1 cellular context compared by ENCODE assay signal in the genomic region with DNA sequence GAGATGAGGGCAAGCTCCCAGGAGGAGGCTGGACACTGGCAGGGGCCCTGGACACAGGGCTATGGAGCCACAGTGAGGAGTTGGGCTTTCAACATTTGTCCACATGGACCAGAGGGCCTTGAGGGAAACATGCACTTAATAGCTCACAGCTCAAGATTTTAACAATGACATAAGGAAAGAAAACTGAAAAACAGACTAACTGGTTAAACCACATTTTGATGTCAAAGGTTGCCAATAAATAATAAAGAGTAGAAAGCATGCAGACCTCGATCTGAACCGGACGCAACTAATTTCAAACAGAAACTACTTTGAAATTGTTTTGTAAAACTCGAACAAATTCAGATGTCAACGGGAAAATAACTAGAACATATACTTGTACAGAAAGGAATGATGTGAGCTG. TPM values are rescaled to one million over a fixed set of nuclear protein-coding genes. Genes with fewer than 3 reads are reported as not detected.
"Had no signal": no experiment of that assay in that cellular context is flagged by ENCODE, and none has a peak within 500 bp of the region (broad histone marks: within the 10 kb centered on the region; RNA-seq: fewer than 3 reads in every experiment).

No MANE protein-coding gene starts in this region.

RNA-seq across cellular contexts. Expression of gene ZNF320, which starts 41.3 kb away (rescaled TPM):
- total RNA-seq: mononuclear cell had no signal
